In the genomic region with DNA sequence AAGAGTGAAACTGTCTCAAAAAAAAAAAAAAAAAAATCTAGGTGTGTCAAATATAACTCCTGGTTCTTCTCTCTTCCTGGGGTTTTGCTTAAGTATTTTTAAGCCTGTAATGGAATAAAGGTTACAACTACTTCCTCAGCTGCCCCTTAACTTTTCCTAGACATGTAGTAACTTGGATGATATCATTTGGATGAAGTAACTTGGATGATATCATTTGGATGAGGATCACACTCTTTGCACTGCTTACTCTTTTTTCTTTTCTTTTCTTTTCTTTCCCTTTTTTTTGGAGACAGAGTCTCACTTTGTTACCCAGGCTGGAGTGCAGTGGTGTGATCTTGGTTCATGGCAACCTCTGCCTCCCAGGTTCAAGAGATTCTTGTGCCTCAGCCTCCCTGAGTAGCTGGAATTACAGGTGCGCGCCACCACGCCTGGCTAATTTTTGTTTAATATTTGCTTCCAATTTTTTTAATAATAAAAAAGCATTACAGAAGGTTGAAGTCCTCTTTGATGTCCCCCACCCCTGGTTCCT, we compare ENCODE assay signal across 30 cellular contexts. TPM values are rescaled to one million over a fixed set of nuclear protein-coding genes. Genes with fewer than 3 reads are reported as not detected.
DNase-seq lines count a peak whose midpoint lies in the region; ATAC-seq and TF ChIP-seq lines count a peak whose summit lies in the region.
"Had no signal": no experiment of that assay in that cellular context is flagged by ENCODE, and none has a peak within 500 bp of the region (broad histone marks: within the 10 kb centered on the region; RNA-seq: fewer than 3 reads in every experiment).

No MANE protein-coding gene starts in this region.

- in situ Hi-C loops in IMR-90 (cut with MboI; ENCODE audit: low sequenced_read_pairs) = no loop called here

- no peak overlapping the region for H3K18ac ChIP-seq in IMR-90 (ENCODE audit: low read depth, low read length)

- H3K27ac Mint-ChIP-seq in Calu3 (ENCODE audit: unreplicated experiment) = peak overlapping the region; percentile 96
- no peak overlapping the region for H3K27ac Mint-ChIP-seq in activated T-helper 2 cell treated with anti-CD3 and anti-CD28 coated beads, Interferon-gamma antibody, Interleukin-2, Interleukin-4, amounts not matched to agents 10 μg/mL and 5 μg/mL and 100 μg/mL, durations not matched to agents 14 hours and 24 hours and 36 hours
- H3K27ac Mint-ChIP-seq: activated naive CD4-positive, alpha-beta T cell treated with anti-CD3 and anti-CD28 coated beads, Interleukin-2, amount 50 U/mL, for 24 hours; effector memory CD8-positive, alpha-beta T cell; immature natural killer cell; nephron progenitor cell had no signal

- no peaks in the 10 kb centered on the region for H3K9me1 ChIP-seq in IMR-90 (ENCODE audit: insufficient read depth, low read length)

- H3K4me1 Mint-ChIP-seq in Calu3 (ENCODE audit: low read depth, unreplicated experiment) = peaks cover 8% of the 10 kb centered on the region
- H3K4me1 Mint-ChIP-seq in activated T-helper 2 cell treated with anti-CD3 and anti-CD28 coated beads, Interferon-gamma antibody, Interleukin-2, Interleukin-4, amounts not matched to agents 10 μg/mL and 5 μg/mL and 100 μg/mL, durations not matched to agents 14 hours and 24 hours and 36 hours (ENCODE audit: low read depth) = peaks cover 10% of the 10 kb centered on the region

- BruUV-seq in Calu3 (replicated peaks; lab: Mats Ljungman, UMichigan) (no TSS peak), IMR-90 (replicated peaks; lab: Mats Ljungman, UMichigan) (no TSS peak)

- no peak overlapping the region for H3K4ac ChIP-seq in IMR-90 (ENCODE audit: low read depth, low read length)

- no peaks in the 10 kb centered on the region for H3K27me3 ChIP-seq in IMR-90 (ENCODE audit: control insufficient read depth, insufficient read depth, low read length)
- H3K27me3 ChIP-seq in upper lobe of right lung = no peaks in the 10 kb centered on the region
- H3K27me3 ChIP-seq: SJSA1, suprapubic skin, uterus had no signal

- no peak overlapping the region for H2AK9ac ChIP-seq in IMR-90 (replicated peaks; ENCODE audit: low read depth, low read length, poor library complexity)

- H3K14ac ChIP-seq in IMR-90 (replicated peaks; ENCODE audit: low read depth, low read length) = no peak overlapping the region

- TF ChIP-seq RAD21 in IMR-90 (IDR thresholded peaks at IDR 0.05; ENCODE audit: low read length) = no peak

- H2BK120ac ChIP-seq in IMR-90 (ENCODE audit: low read depth, low read length) = no peak overlapping the region

- TF ChIP-seq CTCF in Calu3 (IDR thresholded peaks at IDR 0.05; ENCODE audit: unreplicated experiment) (no peak), IMR-90 (conservative IDR thresholded peaks at IDR 0.05; ENCODE audit: low read depth, low read length) (no peak), upper lobe of right lung (IDR thresholded peaks at IDR 0.05) (no peak)

- CTCF ChIA-PET in Calu3 (lab: Charles Lee) (no interaction called here), IMR-90 (lab: Yijun Ruan, JAX) (interaction anchor here (0.6 kb wide), 1 partner anchor 140 kb away, joined by 4 read pairs; no protein-coding TSS in a partner anchor)

- H2AK5ac ChIP-seq in IMR-90 (ENCODE audit: low read depth, low read length) = no peak overlapping the region

- no peak overlapping the region for H2BK15ac ChIP-seq in IMR-90 (ENCODE audit: low read depth, low read length)

- no peak overlapping the region for H3K23ac ChIP-seq in IMR-90 (ENCODE audit: low read depth, low read length)

- H2BK20ac ChIP-seq in IMR-90 (ENCODE audit: low read depth, low read length) = no peak overlapping the region

- H3K4me1 ChIP-seq in IMR-90 (ENCODE audit: control insufficient read depth, insufficient read depth, low read length) = no peaks in the 10 kb centered on the region; the same call in 1 of the 2 replicates
- no peaks in the 10 kb centered on the region for H3K4me1 ChIP-seq in upper lobe of right lung

- H3K4me2 ChIP-seq in IMR-90 (ENCODE audit: low read depth, low read length) = no peak overlapping the region

- peaks cover 26% of the 10 kb centered on the region for H3K36me3 Mint-ChIP-seq in Calu3 (ENCODE audit: insufficient read depth, unreplicated experiment)
- H3K36me3 Mint-ChIP-seq in activated T-helper 2 cell treated with anti-CD3 and anti-CD28 coated beads, Interferon-gamma antibody, Interleukin-2, Interleukin-4, amounts not matched to agents 10 μg/mL and 5 μg/mL and 100 μg/mL, durations not matched to agents 14 hours and 24 hours and 36 hours (ENCODE audit: low read depth) = peaks cover 19% of the 10 kb centered on the region
- H3K36me3 Mint-ChIP-seq: CD14-positive monocyte, immature natural killer cell had no signal

- no peak overlapping the region for H3K4me3 Mint-ChIP-seq in Calu3 (ENCODE audit: low read depth, unreplicated experiment)
- no peak overlapping the region for H3K4me3 Mint-ChIP-seq in activated T-helper 2 cell treated with anti-CD3 and anti-CD28 coated beads, Interferon-gamma antibody, Interleukin-2, Interleukin-4, amounts not matched to agents 10 μg/mL and 5 μg/mL and 100 μg/mL, durations not matched to agents 14 hours and 24 hours and 36 hours (ENCODE audit: low read depth)
- H3K4me3 Mint-ChIP-seq: activated naive CD4-positive, alpha-beta T cell treated with anti-CD3 and anti-CD28 coated beads, Interleukin-2, amount 50 U/mL, for 24 hours; CD14-positive monocyte; effector memory CD8-positive, alpha-beta T cell; immature natural killer cell; nephron progenitor cell had no signal

- no peak overlapping the region for H3K9ac ChIP-seq in IMR-90 (ENCODE audit: low read depth, low read length)

- H3K9me3 ChIP-seq in IMR-90 (ENCODE audit: control insufficient read depth, insufficient read depth, low read length) (no peaks in the 10 kb centered on the region), upper lobe of right lung (no peaks in the 10 kb centered on the region)
- H3K9me3 ChIP-seq: mucosa of descending colon, SJSA1, suprapubic skin, uterus had no signal

- no peak overlapping the region for H3K27ac ChIP-seq in IMR-90 (ENCODE audit: insufficient read depth, low read length)
- H3K27ac ChIP-seq in upper lobe of right lung = no peak overlapping the region
- H3K27ac ChIP-seq: suprapubic skin, uterus had no signal

- H3K36me3 ChIP-seq in IMR-90 (ENCODE audit: control insufficient read depth, insufficient read depth, low read length) = no peaks in the 10 kb centered on the region
- no peaks in the 10 kb centered on the region for H3K36me3 ChIP-seq in upper lobe of right lung
- H3K36me3 ChIP-seq: SJSA1, suprapubic skin, uterus had no signal

- no CpG with 5 or more reads among the region's 3 CpGs for WGBS in IMR-90 (ENCODE audit: extremely low coverage in 2 of 2, insufficient read length in 1 of 2), 2 experiments

- H3K9me3 Mint-ChIP-seq in Calu3 (ENCODE audit: low read depth, unreplicated experiment) = no peaks in the 10 kb centered on the region
- no peaks in the 10 kb centered on the region for H3K9me3 Mint-ChIP-seq in activated T-helper 2 cell treated with anti-CD3 and anti-CD28 coated beads, Interferon-gamma antibody, Interleukin-2, Interleukin-4, amounts not matched to agents 10 μg/mL and 5 μg/mL and 100 μg/mL, durations not matched to agents 14 hours and 24 hours and 36 hours
- H3K9me3 Mint-ChIP-seq: activated naive CD4-positive, alpha-beta T cell treated with anti-CD3 and anti-CD28 coated beads, Interleukin-2, amount 50 U/mL, for 24 hours; effector memory CD8-positive, alpha-beta T cell; immature natural killer cell had no signal

- no peaks in the 10 kb centered on the region for H3K27me3 Mint-ChIP-seq in Calu3 (ENCODE audit: unreplicated experiment)
- H3K27me3 Mint-ChIP-seq in activated T-helper 2 cell treated with anti-CD3 and anti-CD28 coated beads, Interferon-gamma antibody, Interleukin-2, Interleukin-4, amounts not matched to agents 10 μg/mL and 5 μg/mL and 100 μg/mL, durations not matched to agents 14 hours and 24 hours and 36 hours (ENCODE audit: low read depth) = peaks cover 7% of the 10 kb centered on the region

- POLR2A ChIA-PET in IMR-90 (lab: Charles Lee; ENCODE audit: unreplicated experiment) = no interaction called here

- H4K91ac ChIP-seq in IMR-90 (ENCODE audit: insufficient read depth, low read depth, low read length) = no peak overlapping the region

- no peak overlapping the region for H4K8ac ChIP-seq in IMR-90 (ENCODE audit: low read depth in 2 of 2, low read length in 2 of 2)

- H3K4me3 ChIP-seq in IMR-90 (ENCODE audit: insufficient read depth, low read depth, low read length) = no peak overlapping the region
- H3K4me3 ChIP-seq in upper lobe of right lung = no peak overlapping the region
- H3K4me3 ChIP-seq: GM12878, mucosa of descending colon, SJSA1, suprapubic skin, uterus had no signal

- no peak for TF ChIP-seq POLR2A in IMR-90 (IDR thresholded peaks at IDR 0.05; ENCODE audit: low read depth, low read length)

- no peak overlapping the region for H2BK5ac ChIP-seq in IMR-90 (ENCODE audit: low read depth, low read length, poor library complexity, severe bottlenecking)

- no peak for DNase-seq in Calu3
- DNase-seq in IMR-90 = peak; percentile 55
- peak; percentile 13 for DNase-seq in ecto neural progenitor cell (ENCODE audit: low spot score)
- DNase-seq in islet precursor cell = peak; percentile 12
- no peak for DNase-seq in DMS 273 (lab: John Stamatoyannopoulos, UW; ENCODE audit: unreplicated experiment)
- no peak for DNase-seq in putamen (ENCODE audit: low spot score)
- no peak for DNase-seq in activated T-helper 2 cell treated with anti-CD3 and anti-CD28 coated beads, Interferon-gamma antibody, Interleukin-2, Interleukin-4, amounts not matched to agents 10 μg/mL and 5 μg/mL and 100 μg/mL, durations not matched to agents 14 hours and 24 hours and 36 hours (ENCODE audit: low spot score)
- DNase-seq in upper lobe of right lung = no peak
- DNase-seq: activated CD8-positive, alpha-beta memory T cell treated with anti-CD3 and anti-CD28 coated beads for 24 hours; activated T-cell treated with anti-CD3 and anti-CD28 coated beads, Interleukin-2, amount 50 U/mL, for 48 hours; cerebellar nuclear complex; DMS53; effector memory CD8-positive, alpha-beta T cell; immature natural killer cell; mucosa of descending colon; NCI-H1048; NCI-H2029 treated with DMSO at 0.1 percent for 48 hours; nephron progenitor cell; posterior cingulate gyrus; uterus had no signal

- H3K79me1 ChIP-seq in IMR-90 (ENCODE audit: low read depth in 1 of 2, low read length in 2 of 2) = peaks cover 0 to 7% of the 10 kb centered on the region in 2 experiments; a peak in 2 of 4 replicates

- peaks cover 5% of the 10 kb centered on the region; the same call in 1 of the 2 replicates for H4K20me1 ChIP-seq in IMR-90 (ENCODE audit: insufficient read depth, low read length)

- H2AFZ ChIP-seq in IMR-90 (replicated peaks; ENCODE audit: low read length, poor library complexity) = no peak overlapping the region

- ATAC-seq in IMR-90 (ENCODE audit: low read depth) (no peak), upper lobe of right lung (no peak)
- ATAC-seq: effector memory CD8-positive, alpha-beta T cell; GM12878; mucosa of descending colon had no signal

- intact Hi-C loops in Calu3 (cut with micrococcal nuclease; ENCODE audit: unreplicated experiment) = no loop called here
- intact Hi-C loops in IMR-90 (cut with micrococcal nuclease) = loop anchor here (5.0 kb wide), 1 partner anchor 70 kb away; no protein-coding TSS in a partner anchor
- intact Hi-C loops in activated T-helper 2 cell treated with anti-CD3 and anti-CD28 coated beads, Interferon-gamma antibody, Interleukin-2, Interleukin-4, amounts not matched to agents 10 μg/mL and 5 μg/mL and 100 μg/mL, durations not matched to agents 14 hours and 24 hours and 36 hours (cut with micrococcal nuclease) = no loop called here
- intact Hi-C loops in upper lobe of right lung (cut with DNase I) = no loop called here

- dilution Hi-C loops in IMR-90 (cut with HindIII; ENCODE audit: low sequenced_read_pairs, unreplicated experiment) = no loop called here

- no peak overlapping the region for H4K5ac ChIP-seq in IMR-90 (ENCODE audit: low read depth, low read length)

- no peak overlapping the region for H3K56ac ChIP-seq in IMR-90 (ENCODE audit: extremely low read depth, insufficient read depth, low read length)

RNA-seq across cellular contexts. Expression of a gene that starts 0.8 kb away (rescaled TPM):
- total RNA-seq in Calu3 (2022) = not detected in 2 replicates
- total RNA-seq in IMR-90 (2012; rRNA removed) = not detected in 2 replicates
- polyA plus RNA-seq in IMR-90 (2012; rRNA removed) = not detected in 2 replicates
- polyA plus RNA-seq in IMR-90 (2012; cell fraction: cytosol; rRNA removed) = not detected in 2 replicates
- polyA plus RNA-seq in IMR-90 (2012; cell fraction: nucleus; rRNA removed; ENCODE audit: low replicate concordance) = not detected in 2 replicates
- 0.02 TPM in 1 of 2 replicates, not detected in the other for total RNA-seq in activated T-helper 2 cell treated with anti-CD3 and anti-CD28 coated beads, Interferon-gamma antibody, Interleukin-2, Interleukin-4, amounts not matched to agents 10 μg/mL and 5 μg/mL and 100 μg/mL, durations not matched to agents 14 hours and 24 hours and 36 hours
- not detected for total RNA-seq in upper lobe of right lung
- total RNA-seq: astrocyte; GM12878; HT-29; liver; mucosa of descending colon; suprapubic skin; T-helper 1 cell treated with Interleukin-12 subunit alpha and Interleukin-12 subunit beta and Interleukin-4 antibody, amounts not matched to agents 30 ng/mL and 1 ng/mL, for 36 hours; uterus had no signal
- polyA plus RNA-seq: AG04450, CD14-positive monocyte, immature natural killer cell had no signal

RNA-seq across cellular contexts. Expression of a gene that starts 3.5 kb away (rescaled TPM):
- 57.7 and 67.6 TPM in 2 replicates for total RNA-seq in Calu3 (2022)
- 41.7 and 42.5 TPM in 2 replicates for total RNA-seq in IMR-90 (2012; rRNA removed)
- polyA plus RNA-seq in IMR-90 (2012; rRNA removed) = 8.9 and 11.3 TPM in 2 replicates
- polyA plus RNA-seq in IMR-90 (2012; cell fraction: cytosol; rRNA removed) = 2.5 and 3.1 TPM in 2 replicates
- 1.9 and 13.0 TPM in 2 replicates for polyA plus RNA-seq in IMR-90 (2012; cell fraction: nucleus; rRNA removed; ENCODE audit: low replicate concordance)
- 99.4 and 102 TPM in 2 replicates for total RNA-seq in activated T-helper 2 cell treated with anti-CD3 and anti-CD28 coated beads, Interferon-gamma antibody, Interleukin-2, Interleukin-4, amounts not matched to agents 10 μg/mL and 5 μg/mL and 100 μg/mL, durations not matched to agents 14 hours and 24 hours and 36 hours
- total RNA-seq in upper lobe of right lung = 63.6 TPM

Comparison
In these comparisons a context has a peak if more than half of its experiments do, and no peak if none do; other contexts are left out.
1. DNase-seq: peak in IMR-90 (single experiment), ecto neural progenitor cell (single experiment) and islet precursor cell (single experiment); none in Calu3 (single experiment), DMS 273 (single experiment), putamen (single experiment), activated T-helper 2 cell treated with anti-CD3 and anti-CD28 coated beads, Interferon-gamma antibody, Interleukin-2, Interleukin-4, amounts not matched to agents 10 μg/mL and 5 μg/mL and 100 μg/mL, durations not matched to agents 14 hours and 24 hours and 36 hours (single experiment) and upper lobe of right lung (single experiment).